In genomic region chr1:201473296-201473695, GRCh38 we compare ENCODE assay signal across 37 cellular contexts. TPM values are rescaled to one million over a fixed set of nuclear protein-coding genes. Genes with fewer than 3 reads are reported as not detected.
"Had no signal": no experiment of that assay in that cellular context is flagged by ENCODE, and none has a peak within 500 bp of the region (broad histone marks: within the 10 kb centered on the region; RNA-seq: fewer than 3 reads in every experiment).

No MANE protein-coding gene starts in this region.

- FAIRE-seq: astrocyte, colon, TTC549 had no signal

- H3K4me1 Mint-ChIP-seq: activated T-helper 17 cell treated with anti-CD3 and anti-CD28 coated beads, Interleukin-2, amount 50 U/mL, for 72 hours had no signal

- H3K9me3 Mint-ChIP-seq: activated B cell treated with CpG ODN at 0.5 μM for 24 hours; activated CD4-positive, alpha-beta memory T cell treated with anti-CD3 and anti-CD28 coated beads for 36 hours; activated CD4-positive, alpha-beta T cell treated with anti-CD3 and anti-CD28 coated beads, Interleukin-2, amount 10 ng/mL, durations not matched to agents 24 days and 14 days; activated CD8-positive, alpha-beta T cell treated with anti-CD3 and anti-CD28 coated beads for 36 hours; activated naive CD4-positive, alpha-beta T cell treated with anti-CD3 and anti-CD28 coated beads for 36 hours; activated naive CD4-positive, alpha-beta T cell treated with anti-CD3 and anti-CD28 coated beads, Interleukin-2, amount 50 U/mL, for 72 hours; activated naive CD8-positive, alpha-beta T cell treated with anti-CD3 and anti-CD28 coated beads for 36 hours; activated T-cell treated with anti-CD3 and anti-CD28 coated beads, Interleukin-2, amount 50 U/mL, for 4 hours; activated T-cell treated with anti-CD3 and anti-CD28 coated beads, Interleukin-2, amount 50 U/mL, for 72 hours; activated T-helper 1 cell treated with anti-CD3 and anti-CD28 coated beads, Interleukin-12 subunit alpha, Interleukin-12 subunit beta, Interleukin-2, Interleukin-4 antibody, amounts not matched to agents 30 ng/mL and 10 ng/mL and 1 ng/mL, durations not matched to agents 14 hours and 24 hours and 36 hours; activated T-helper 17 cell treated with anti-CD3 and anti-CD28 coated beads, Interleukin-2, amount 50 U/mL, for 72 hours; T-helper 2 cell treated with Interferon-gamma antibody and Interleukin-4, amounts not matched to agents 5 μg/mL and 100 μg/mL, for 36 hours had no signal

- H3K36me3 ChIP-seq: adrenal gland, brain microvascular endothelial cell, breast epithelium had no signal

- H3K4me3 ChIP-seq: adrenal gland, body of pancreas, breast epithelium had no signal

- H3K4me3 Mint-ChIP-seq: activated B cell treated with CpG ODN at 0.5 μM for 24 hours; activated CD4-positive, alpha-beta memory T cell treated with anti-CD3 and anti-CD28 coated beads for 36 hours; activated CD4-positive, alpha-beta T cell treated with anti-CD3 and anti-CD28 coated beads, Interleukin-2, amount 10 ng/mL, durations not matched to agents 24 days and 14 days; activated CD8-positive, alpha-beta T cell treated with anti-CD3 and anti-CD28 coated beads for 36 hours; activated naive CD4-positive, alpha-beta T cell treated with anti-CD3 and anti-CD28 coated beads for 36 hours; activated naive CD8-positive, alpha-beta T cell treated with anti-CD3 and anti-CD28 coated beads for 36 hours; activated T-cell treated with anti-CD3 and anti-CD28 coated beads, Interleukin-2, amount 50 U/mL, for 4 hours; activated T-cell treated with anti-CD3 and anti-CD28 coated beads, Interleukin-2, amount 50 U/mL, for 72 hours; activated T-helper 1 cell treated with anti-CD3 and anti-CD28 coated beads, Interleukin-12 subunit alpha, Interleukin-12 subunit beta, Interleukin-2, Interleukin-4 antibody, amounts not matched to agents 30 ng/mL and 10 ng/mL and 1 ng/mL, durations not matched to agents 14 hours and 24 hours and 36 hours; activated T-helper 17 cell treated with anti-CD3 and anti-CD28 coated beads, Interleukin-2, amount 50 U/mL, for 72 hours; T-helper 2 cell treated with Interferon-gamma antibody and Interleukin-4, amounts not matched to agents 5 μg/mL and 100 μg/mL, for 36 hours had no signal

- H3K36me3 Mint-ChIP-seq: activated CD4-positive, alpha-beta memory T cell treated with anti-CD3 and anti-CD28 coated beads for 36 hours; activated naive CD8-positive, alpha-beta T cell treated with anti-CD3 and anti-CD28 coated beads for 36 hours had no signal

- H3K9me3 ChIP-seq: adrenal gland, body of pancreas, breast epithelium had no signal

- H3K27ac ChIP-seq: adrenal gland, body of pancreas, brain microvascular endothelial cell, VCaP had no signal

- DNase-seq: activated B cell treated with CpG ODN at 0.5 μM for 24 hours; activated CD4-positive, alpha-beta memory T cell treated with anti-CD3 and anti-CD28 coated beads for 36 hours; activated CD4-positive, alpha-beta T cell treated with anti-CD3 and anti-CD28 coated beads for 4 hours; activated CD4-positive, alpha-beta T cell treated with anti-CD3 and anti-CD28 coated beads, Interleukin-2, amount 10 ng/mL, durations not matched to agents 24 days and 14 days; activated CD4-positive, alpha-beta T cell treated with anti-CD3 and anti-CD28 coated beads, Interleukin-2, amount 50 U/mL, for 1 hour; activated CD4-positive, alpha-beta T cell treated with anti-CD3 and anti-CD28 coated beads, Interleukin-2, amount 50 U/mL, for 4 hours; activated CD4-positive, CD25-positive, alpha-beta regulatory T cell treated with anti-CD3 and anti-CD28 coated beads, Interleukin-2, amount 50 U/mL, for 72 hours; activated CD8-positive, alpha-beta memory T cell treated with anti-CD3 and anti-CD28 coated beads, Interleukin-2, amount 50 U/mL, for 4 hours; activated CD8-positive, alpha-beta T cell treated with anti-CD3 and anti-CD28 coated beads for 36 hours; activated effector memory CD4-positive, alpha-beta T cell treated with anti-CD3 and anti-CD28 coated beads, Interleukin-2, amount 50 U/mL, for 16 hours; activated gamma-delta T cell treated with Interleukin-2 at 50 U/mL for 16 hours; activated naive CD4-positive, alpha-beta T cell; activated naive CD4-positive, alpha-beta T cell treated with anti-CD3 and anti-CD28 coated beads for 36 hours; activated naive CD4-positive, alpha-beta T cell treated with anti-CD3 and anti-CD28 coated beads, Interleukin-2, amount 50 U/mL, for 16 hours; activated naive CD8-positive, alpha-beta T cell treated with anti-CD3 and anti-CD28 coated beads for 36 hours; activated T-cell treated with anti-CD3 and anti-CD28 coated beads for 4 hours; activated T-cell treated with anti-CD3 and anti-CD28 coated beads, Interleukin-2, amount 50 U/mL, for 1 hour; activated T-cell treated with anti-CD3 and anti-CD28 coated beads, Interleukin-2, amount 50 U/mL, for 4 hours; activated T-cell treated with anti-CD3 and anti-CD28 coated beads, Interleukin-2, amount 50 U/mL, for 72 hours; adrenal gland; amniotic stem cell; body of pancreas; brain microvascular endothelial cell; central memory CD4-positive, alpha-beta T cell; T-helper 2 cell; T-helper 9 cell had no signal

- H3K27me3 ChIP-seq: adrenal gland, body of pancreas, brain microvascular endothelial cell, breast epithelium had no signal

- H3K27ac Mint-ChIP-seq: activated B cell treated with CpG ODN at 0.5 μM for 24 hours; activated CD4-positive, alpha-beta memory T cell treated with anti-CD3 and anti-CD28 coated beads for 36 hours; activated CD4-positive, alpha-beta T cell treated with anti-CD3 and anti-CD28 coated beads, Interleukin-2, amount 10 ng/mL, durations not matched to agents 24 days and 14 days; activated CD8-positive, alpha-beta T cell treated with anti-CD3 and anti-CD28 coated beads for 36 hours; activated naive CD4-positive, alpha-beta T cell treated with anti-CD3 and anti-CD28 coated beads for 36 hours; activated naive CD4-positive, alpha-beta T cell treated with anti-CD3 and anti-CD28 coated beads, Interleukin-2, amount 50 U/mL, for 72 hours; activated naive CD8-positive, alpha-beta T cell treated with anti-CD3 and anti-CD28 coated beads for 36 hours; activated T-cell treated with anti-CD3 and anti-CD28 coated beads, Interleukin-2, amount 50 U/mL, for 72 hours; activated T-helper 1 cell treated with anti-CD3 and anti-CD28 coated beads, Interleukin-12 subunit alpha, Interleukin-12 subunit beta, Interleukin-2, Interleukin-4 antibody, amounts not matched to agents 30 ng/mL and 10 ng/mL and 1 ng/mL, durations not matched to agents 14 hours and 24 hours and 36 hours; activated T-helper 17 cell treated with anti-CD3 and anti-CD28 coated beads, Interleukin-2, amount 50 U/mL, for 72 hours; T-helper 2 cell treated with Interferon-gamma antibody and Interleukin-4, amounts not matched to agents 5 μg/mL and 100 μg/mL, for 36 hours had no signal

- ATAC-seq: activated CD8-positive, alpha-beta T cell treated with anti-CD3 and anti-CD28 coated beads for 36 hours; activated naive CD4-positive, alpha-beta T cell treated with anti-CD3 and anti-CD28 coated beads, Interleukin-2, amount 50 U/mL, for 72 hours; activated T-cell treated with anti-CD3 and anti-CD28 coated beads, Interleukin-2, amount 50 U/mL, for 4 hours; activated T-cell treated with anti-CD3 and anti-CD28 coated beads, Interleukin-2, amount 50 U/mL, for 72 hours; activated T-helper 17 cell treated with anti-CD3 and anti-CD28 coated beads, Interleukin-2, amount 50 U/mL, for 72 hours; body of pancreas had no signal

- H3K4me1 ChIP-seq: breast epithelium had no signal

RNA-seq across cellular contexts. Expression of gene TNNI1, which starts 51.8 kb away (rescaled TPM):
- total RNA-seq: activated B cell treated with CpG ODN at 0.5 μM for 24 hours; activated CD4-positive, alpha-beta memory T cell treated with anti-CD3 and anti-CD28 coated beads for 36 hours; activated CD4-positive, alpha-beta T cell treated with anti-CD3 and anti-CD28 coated beads, Interleukin-2, amount 10 ng/mL, durations not matched to agents 24 days and 14 days; activated CD8-positive, alpha-beta memory T cell treated with anti-CD3 and anti-CD28 coated beads for 36 hours; activated CD8-positive, alpha-beta T cell treated with anti-CD3 and anti-CD28 coated beads for 36 hours; activated naive CD4-positive, alpha-beta T cell treated with anti-CD3 and anti-CD28 coated beads for 36 hours; activated naive CD4-positive, alpha-beta T cell treated with anti-CD3 and anti-CD28 coated beads, Interleukin-2, amount 50 U/mL, for 72 hours; activated naive CD8-positive, alpha-beta T cell treated with anti-CD3 and anti-CD28 coated beads for 36 hours; activated T-cell treated with anti-CD3 and anti-CD28 coated beads, Interleukin-2, amount 50 U/mL, for 4 hours; activated T-cell treated with anti-CD3 and anti-CD28 coated beads, Interleukin-2, amount 50 U/mL, for 72 hours; activated T-helper 1 cell treated with anti-CD3 and anti-CD28 coated beads, Interleukin-12 subunit alpha, Interleukin-12 subunit beta, Interleukin-2, Interleukin-4 antibody, amounts not matched to agents 30 ng/mL and 10 ng/mL and 1 ng/mL, durations not matched to agents 14 hours and 24 hours and 36 hours; activated T-helper 17 cell treated with anti-CD3 and anti-CD28 coated beads, Interleukin-2, amount 50 U/mL, for 72 hours; aorta; body of pancreas had no signal
